ENCODE assay signal across 33 cellular contexts in the genomic region with DNA sequence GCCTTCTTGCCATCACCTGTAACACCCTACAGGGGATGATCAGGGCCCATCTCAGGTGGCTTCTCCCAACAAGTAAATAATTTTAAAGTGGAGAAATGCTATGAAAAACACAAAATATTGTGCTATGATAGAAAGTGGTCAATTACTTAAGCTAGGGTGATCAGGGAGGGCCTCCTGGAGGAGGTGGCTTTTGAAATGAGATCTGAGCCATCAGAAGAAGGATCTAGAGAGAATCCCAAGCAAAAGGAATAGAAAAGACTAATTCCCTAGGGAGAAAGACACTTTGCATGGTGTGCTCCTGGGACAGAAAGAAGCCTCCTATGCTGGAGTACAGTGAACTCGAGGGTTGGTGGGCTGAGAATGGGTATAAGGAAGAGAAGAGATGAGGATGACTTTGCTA.
"Had no signal": no experiment of that assay in that cellular context is flagged by ENCODE, and none has a peak within 500 bp of the region (broad histone marks: within the 10 kb centered on the region; RNA-seq: fewer than 3 reads in every experiment).

No MANE protein-coding gene starts in this region.

- H3K4me3 ChIP-seq: adrenal gland, ascending aorta, body of pancreas, breast epithelium, cardiac muscle cell had no signal

- ATAC-seq: activated naive CD4-positive, alpha-beta T cell treated with anti-CD3 and anti-CD28 coated beads, Interleukin-2, amount 50 U/mL, for 72 hours; activated naive CD8-positive, alpha-beta T cell treated with anti-CD3 and anti-CD28 coated beads, Interleukin-2, amount 50 U/mL, for 24 hours; activated T-cell treated with anti-CD3 and anti-CD28 coated beads, Interleukin-2, amount 50 U/mL, for 4 hours; activated T-cell treated with anti-CD3 and anti-CD28 coated beads, Interleukin-2, amount 50 U/mL, for 72 hours; activated T-helper 17 cell treated with anti-CD3 and anti-CD28 coated beads, Interleukin-2, amount 50 U/mL, for 72 hours; body of pancreas had no signal

- DNase-seq: activated effector memory CD4-positive, alpha-beta T cell treated with anti-CD3 and anti-CD28 coated beads, Interleukin-2, amount 50 U/mL, for 16 hours; activated effector memory CD4-positive, alpha-beta T cell treated with Interleukin-2 at 50 U/mL for 16 hours; activated gamma-delta T cell; activated gamma-delta T cell treated with Interleukin-2 at 50 U/mL for 16 hours; activated naive CD4-positive, alpha-beta T cell; activated naive CD4-positive, alpha-beta T cell treated with anti-CD3 and anti-CD28 coated beads for 36 hours; activated naive CD4-positive, alpha-beta T cell treated with anti-CD3 and anti-CD28 coated beads, Interleukin-2, amount 10 ng/mL, durations not matched to agents 7 days and 5 days; activated naive CD4-positive, alpha-beta T cell treated with anti-CD3 and anti-CD28 coated beads, Interleukin-2, amount 50 U/mL, for 16 hours; activated naive CD4-positive, alpha-beta T cell treated with Interleukin-2 at 50 U/mL for 16 hours; activated naive CD8-positive, alpha-beta T cell treated with anti-CD3 and anti-CD28 coated beads for 36 hours; activated naive CD8-positive, alpha-beta T cell treated with anti-CD3 and anti-CD28 coated beads, Interleukin-2, amount 10 ng/mL, durations not matched to agents 7 days and 5 days; activated naive CD8-positive, alpha-beta T cell treated with anti-CD3 and anti-CD28 coated beads, Interleukin-2, amount 50 U/mL, for 24 hours; activated T-cell treated with anti-CD3 and anti-CD28 coated beads, Interleukin-2, amount 50 U/mL, for 1 hour; activated T-cell treated with anti-CD3 and anti-CD28 coated beads, Interleukin-2, amount 50 U/mL, for 24 hours; activated T-cell treated with anti-CD3 and anti-CD28 coated beads, Interleukin-2, amount 50 U/mL, for 4 hours; activated T-cell treated with anti-CD3 and anti-CD28 coated beads, Interleukin-2, amount 50 U/mL, for 48 hours; activated T-cell treated with anti-CD3 and anti-CD28 coated beads, Interleukin-2, amount 50 U/mL, for 72 hours; adrenal gland; amniotic stem cell; amygdala; anterior cingulate cortex; aorta; body of pancreas; brain microvascular endothelial cell; caudate nucleus; central memory CD4-positive, alpha-beta T cell; cerebellar nuclear complex had no signal

- H3K4me1 ChIP-seq: adrenal gland, ascending aorta, body of pancreas, breast epithelium had no signal

- H3K9me3 ChIP-seq: adrenal gland, ascending aorta, body of pancreas, breast epithelium had no signal

- H3K36me3 ChIP-seq: adrenal gland, ascending aorta, brain microvascular endothelial cell, breast epithelium, cardiac muscle cell had no signal

- FAIRE-seq: astrocyte had no signal

- H3K27ac ChIP-seq: adrenal gland, ascending aorta, body of pancreas, brain microvascular endothelial cell, breast epithelium, cardiac muscle cell had no signal

- H3K27me3 ChIP-seq: adrenal gland, ascending aorta, body of pancreas, brain microvascular endothelial cell had no signal
